Comparison of ENCODE assay signal across 9 cellular contexts in genomic region chr16:46882940-46883307, GRCh38. TPM values are rescaled to one million over a fixed set of nuclear protein-coding genes. Genes with fewer than 3 reads are reported as not detected.
A peak's percentile ranks its signal among the peaks of the same experiment; 100 is the strongest.
DNase-seq lines count a peak whose midpoint lies in the region; ATAC-seq and TF ChIP-seq lines count a peak whose summit lies in the region.
"Had no signal": no experiment of that assay in that cellular context is flagged by ENCODE, and none has a peak within 500 bp of the region (broad histone marks: within the 10 kb centered on the region; RNA-seq: fewer than 3 reads in every experiment).

No MANE protein-coding gene starts in this region.

- peak overlapping the region; percentile 98 for H3K4me3 ChIP-seq in GM23338
- H3K4me3 ChIP-seq in PC-9 = peak overlapping the region; percentile 48; the same call in 1 of the 2 replicates
- peak overlapping the region; percentile 82 for H3K4me3 ChIP-seq in endodermal cell (ENCODE audit: low read length)
- no peak overlapping the region for H3K4me3 ChIP-seq in trophoblast cell (ENCODE audit: low read depth, low read length)

- H2AFZ ChIP-seq in GM23338 (no peak overlapping the region), PC-9 (no peak overlapping the region; the same call in 1 of the 2 replicates), trophoblast cell (ENCODE audit: insufficient read depth, low read length, poor library complexity) (no peak overlapping the region)

- H3K4me1 ChIP-seq in GM23338 (ENCODE audit: insufficient read depth) (peaks cover 46% of the 10 kb centered on the region), PC-9 (replicated peaks; ENCODE audit: insufficient read depth) (peaks cover 27% of the 10 kb centered on the region), endodermal cell (ENCODE audit: control insufficient read depth, insufficient read depth, low read length) (peaks cover 20% of the 10 kb centered on the region), trophoblast cell (ENCODE audit: control insufficient read depth in 1 of 2, insufficient read depth in 2 of 2, low read length in 2 of 2) (peaks cover 14 to 30% of the 10 kb centered on the region in 2 experiments)

- H3K79me2 ChIP-seq in GM23338 (replicated peaks; ENCODE audit: insufficient read depth) = peaks cover 37% of the 10 kb centered on the region
- H3K79me2 ChIP-seq in PC-9 (ENCODE audit: low read depth) = peaks cover 33% of the 10 kb centered on the region
- H3K79me2 ChIP-seq in trophoblast cell (ENCODE audit: control insufficient read depth, insufficient read depth, low read length, poor library complexity) = peaks cover 15% of the 10 kb centered on the region

- WGBS in endodermal cell (ENCODE audit: insufficient coverage in 1 of 2, insufficient read length in 1 of 2), 2 experiments = 98 to 100% methylated on average over 3 to 5 of the region's 6 CpGs
- no CpG with 5 or more reads among the region's 6 CpGs for WGBS in trophoblast cell (ENCODE audit: extremely low coverage, insufficient coverage, insufficient read length)

- peak overlapping the region; percentile 98 for H3K27ac ChIP-seq in GM23338 (ENCODE audit: low read depth)
- peak overlapping the region; percentile 96 for H3K27ac ChIP-seq in PC-9
- H3K27ac ChIP-seq in endodermal cell (ENCODE audit: low read depth, low read length) = no peak overlapping the region
- H3K27ac ChIP-seq in trophoblast cell (ENCODE audit: low read depth, low read length) = no peak overlapping the region

- no peak for ATAC-seq in GM23338
- ATAC-seq in GM21825 (IDR thresholded peaks at IDR 0.05; ENCODE audit: unreplicated experiment) = no peak

- no peaks in the 10 kb centered on the region; the same call in 1 of the 2 replicates for H3K36me3 ChIP-seq in GM23338 (ENCODE audit: insufficient read depth)
- H3K36me3 ChIP-seq in PC-9 (ENCODE audit: low read depth) = peaks cover 6% of the 10 kb centered on the region; the same call in 1 of the 2 replicates
- H3K36me3 ChIP-seq in endodermal cell (ENCODE audit: control insufficient read depth, insufficient read depth, low read length) = peaks cover 7% of the 10 kb centered on the region
- H3K36me3 ChIP-seq in trophoblast cell (ENCODE audit: control insufficient read depth in 1 of 2, insufficient read depth in 2 of 2, low read length in 2 of 2) = no peaks in the 10 kb centered on the region

- H3K9ac ChIP-seq in endodermal cell (ENCODE audit: extremely low read depth, low read length, poor library complexity, severe bottlenecking) (no peak overlapping the region), trophoblast cell (ENCODE audit: low read length) (no peak overlapping the region)

- CTCF ChIA-PET in PC-9 (lab: Charles Lee) = no interaction called here

- no peaks in the 10 kb centered on the region for H3K27me3 ChIP-seq in GM23338 (ENCODE audit: insufficient read depth)
- no peaks in the 10 kb centered on the region for H3K27me3 ChIP-seq in PC-9 (ENCODE audit: insufficient read depth, low read depth)
- H3K27me3 ChIP-seq in endodermal cell (ENCODE audit: control insufficient read depth, insufficient read depth, low read length, poor library complexity, severe bottlenecking) = no peaks in the 10 kb centered on the region
- no peaks in the 10 kb centered on the region for H3K27me3 ChIP-seq in trophoblast cell (ENCODE audit: insufficient read depth, low read length)

- no peak overlapping the region for H2AK5ac ChIP-seq in trophoblast cell (ENCODE audit: low read length)

- H3K27ac Mint-ChIP-seq in GM23338 = peak overlapping the region; percentile 98
- peak overlapping the region; percentile 95 for H3K27ac Mint-ChIP-seq in endodermal cell

- TF ChIP-seq CTCF in GM23338 (conservative IDR thresholded peaks at IDR 0.05; ENCODE audit: low read depth in 2 of 2) (no peak), PC-9 (conservative IDR thresholded peaks at IDR 0.05) (no peak), endodermal cell (conservative IDR thresholded peaks at IDR 0.05) (no peak), GM13976 (IDR thresholded peaks at IDR 0.05; ENCODE audit: borderline replicate concordance, control extremely low read depth, extremely low read depth, insufficient read depth, missing control alignments) (no peak)

- POLR2A ChIA-PET in PC-9 (lab: Charles Lee; ENCODE audit: unreplicated experiment) = no interaction called here

- no peak overlapping the region for H3K4ac ChIP-seq in trophoblast cell (ENCODE audit: low read depth, low read length)

- H3K4me2 ChIP-seq in GM23338 = peak overlapping the region; percentile 88
- H3K4me2 ChIP-seq in PC-9 = peak overlapping the region; percentile 75
- H3K4me2 ChIP-seq in trophoblast cell (ENCODE audit: low read length) = no peak overlapping the region

- no TSS peak for BruUV-seq in PC-9 (replicated peaks; lab: Mats Ljungman, UMichigan)

- peaks cover 15% of the 10 kb centered on the region for H3K79me1 ChIP-seq in trophoblast cell (ENCODE audit: low read length)

- peak overlapping the region; percentile 40 for H4K91ac ChIP-seq in trophoblast cell (ENCODE audit: low read depth, low read length)

- H3F3A ChIP-seq in GM23338 (replicated peaks; ENCODE audit: low read depth) (0 out of 2 replicates have a peak, but pooled peaks cover 8% of the 10 kb centered on the region), PC-9 (ENCODE audit: insufficient read depth, low read depth) (peaks cover 4% of the 10 kb centered on the region; the same call in 1 of the 2 replicates)

- H3K27me3 Mint-ChIP-seq in GM23338 (ENCODE audit: insufficient read depth, low read depth, poor library complexity) (peaks cover 21% of the 10 kb centered on the region), endodermal cell (ENCODE audit: insufficient read depth) (no peaks in the 10 kb centered on the region)

- no peak for DNase-seq in GM23338 (ENCODE audit: low spot score)
- no peak for DNase-seq in PC-9
- DNase-seq in endodermal cell = no peak
- DNase-seq in trophoblast cell = no peak
- no peak for DNase-seq in T1000 (lab: John Stamatoyannopoulos, UW)
- no peak for DNase-seq in pons (ENCODE audit: low spot score)
- no peak for DNase-seq in GM13976 (ENCODE audit: low spot score)
- DNase-seq: NCI-H82 had no signal

- no peaks in the 10 kb centered on the region for H3K9me2 ChIP-seq in GM23338 (ENCODE audit: insufficient read depth)
- H3K9me2 ChIP-seq in PC-9 (ENCODE audit: insufficient read depth) = no peaks in the 10 kb centered on the region

- intact Hi-C loops in PC-9 (cut with micrococcal nuclease; ENCODE audit: unreplicated experiment) = loop anchor here (2.0 kb wide), 1 partner anchor 18 kb away; no protein-coding TSS in a partner anchor

- no peak overlapping the region for H2BK12ac ChIP-seq in trophoblast cell (ENCODE audit: low read length)

- H3K9me3 ChIP-seq in PC-9 (ENCODE audit: insufficient read depth, low read depth) = no peaks in the 10 kb centered on the region
- no peaks in the 10 kb centered on the region for H3K9me3 ChIP-seq in endodermal cell (ENCODE audit: control insufficient read depth, low read length)
- no peaks in the 10 kb centered on the region for H3K9me3 ChIP-seq in trophoblast cell (ENCODE audit: insufficient read depth, low read depth, low read length)

- H3K9me3 Mint-ChIP-seq in GM23338 (no peaks in the 10 kb centered on the region), endodermal cell (no peaks in the 10 kb centered on the region)

- peak overlapping the region; percentile 3 for H4K8ac ChIP-seq in trophoblast cell (ENCODE audit: low read depth, low read length)

- in situ Hi-C loops in GM13976 (cut with MboI; ENCODE audit: low sequenced_read_pairs, unreplicated experiment) = no loop called here

- peaks cover 55% of the 10 kb centered on the region for H3K4me1 Mint-ChIP-seq in GM23338
- H3K4me1 Mint-ChIP-seq in endodermal cell = peaks cover 45% of the 10 kb centered on the region

- H2BK5ac ChIP-seq in trophoblast cell (ENCODE audit: low read depth, low read length, poor library complexity) = no peak overlapping the region

- no peak overlapping the region for H3K23ac ChIP-seq in trophoblast cell (ENCODE audit: low read length)

- H4K12ac ChIP-seq in trophoblast cell (ENCODE audit: low read depth, low read length) = no peak overlapping the region

- no peak overlapping the region for H3K18ac ChIP-seq in trophoblast cell (ENCODE audit: low read length)

- no peak overlapping the region for H3K14ac ChIP-seq in trophoblast cell (ENCODE audit: low read length)

- H3K4me3 Mint-ChIP-seq in GM23338 = peak overlapping the region; percentile 99
- peak overlapping the region; percentile 82 for H3K4me3 Mint-ChIP-seq in endodermal cell

- H3K36me3 Mint-ChIP-seq in GM23338 (ENCODE audit: low read depth) = peaks cover 30% of the 10 kb centered on the region
- H3K36me3 Mint-ChIP-seq in endodermal cell (ENCODE audit: low read depth) = peaks cover 3% of the 10 kb centered on the region

- H4K20me1 ChIP-seq in GM23338 (replicated peaks; ENCODE audit: insufficient read depth) (peaks cover 22% of the 10 kb centered on the region), PC-9 (ENCODE audit: insufficient read depth) (peaks cover 27% of the 10 kb centered on the region)

- H2BK120ac ChIP-seq in trophoblast cell (ENCODE audit: insufficient read depth, low read length, poor library complexity) = no peak overlapping the region

TF ChIP-seq in GM23338, 12 proteins besides CTCF, POLR2A, EP300 and RAD21 (continues in another document):
- no peak for TF ChIP-seq POLR2AphosphoS5 (IDR thresholded peaks at IDR 0.05; ENCODE audit: low read depth)

RNA-seq across cellular contexts. Expression of gene GPT2, which starts 1.2 kb away (rescaled TPM):
- total RNA-seq in GM23338 (2014; rRNA removed; shearing (Covaris generic)) = 81.0 and 82.6 TPM in 2 replicates
- polyA plus RNA-seq in GM23338 (2016; fragmentation: Nextera tagmentation; extraction: Ambion mirVana) = 48.5 TPM in 2 replicates
- 52.8 and 67.2 TPM in 2 replicates for total RNA-seq in PC-9 (2021)
- total RNA-seq in endodermal cell = 10 to 100 TPM; 44.1 to 65.5 TPM
- polyA plus RNA-seq in endodermal cell (2013, experiment 1 of 2) = 38.0 TPM
- polyA plus RNA-seq in endodermal cell (2013, experiment 2 of 2) = 30.3 TPM
- 73.2 and 77.7 TPM in 2 replicates for polyA plus RNA-seq in trophoblast cell (2013)

RNA-seq across cellular contexts. Expression of gene C16orf87, which starts 51.9 kb away (rescaled TPM):
- 23.4 and 32.1 TPM in 2 replicates for total RNA-seq in GM23338 (2014; rRNA removed; shearing (Covaris generic))
- 40.2 and 46.0 TPM in 2 replicates for polyA plus RNA-seq in GM23338 (2016; fragmentation: Nextera tagmentation; extraction: Ambion mirVana)
- total RNA-seq in PC-9 (2021) (7.8 and 8.6 TPM in 2 replicates), endodermal cell (10 to 100 TPM; 20.6 to 22.7 TPM)
- polyA plus RNA-seq in endodermal cell (2013, experiment 1 of 2) = 28.8 TPM
- polyA plus RNA-seq in endodermal cell (2013, experiment 2 of 2) = 28.6 TPM
- 30.3 and 33.4 TPM in 2 replicates for polyA plus RNA-seq in trophoblast cell (2013)

Comparison
In these comparisons a context has a peak if more than half of its experiments do, and no peak if none do; other contexts are left out.
1. H3K27ac ChIP-seq: peak in GM23338 (single experiment) and PC-9 (single experiment); none in endodermal cell (single experiment) and trophoblast cell (single experiment).